Comparison of ENCODE assay signal across 22 cellular contexts in genomic region chr16:21185659-21186325, GRCh38. TPM values are rescaled to one million over a fixed set of nuclear protein-coding genes. Genes with fewer than 3 reads are reported as not detected.
DNase-seq lines count a peak whose midpoint lies in the region; ATAC-seq, FAIRE-seq and TF ChIP-seq lines count a peak whose summit lies in the region.
"Had no signal": no experiment of that assay in that cellular context is flagged by ENCODE, and none has a peak within 500 bp of the region (broad histone marks: within the 10 kb centered on the region; RNA-seq: fewer than 3 reads in every experiment).

No MANE protein-coding gene starts in this region.

- 68 to 72% methylated on average over 3 to 12 of the region's 12 CpGs for WGBS in transverse colon (ENCODE audit: low coverage in 1 of 2), 2 donors

- TF ChIP-seq CTCF in astrocyte (IDR thresholded peaks at IDR 0.05; ENCODE audit: insufficient read depth, low read depth, low read length) (no peak), mucosa of descending colon (IDR thresholded peaks at IDR 0.05) (no peak), transverse colon (IDR thresholded peaks at IDR 0.05) (no peak)

- no peak for TF ChIP-seq EP300 in transverse colon (IDR thresholded peaks at IDR 0.05; ENCODE audit: low read depth)

- H3K4me3 Mint-ChIP-seq in activated naive CD4-positive, alpha-beta T cell treated with anti-CD3 and anti-CD28 coated beads for 36 hours: no peak overlapping the region
- H3K4me3 Mint-ChIP-seq in astrocyte (ENCODE audit: unreplicated experiment): no peak overlapping the region
- H3K4me3 Mint-ChIP-seq: CD14-positive monocyte; CD8-positive, alpha-beta T cell; H9 had no signal

- H3K27ac ChIP-seq in astrocyte (ENCODE audit: low read depth, low read length) (no peak overlapping the region), transverse colon (no peak overlapping the region)
- H3K27ac ChIP-seq: 22Rv1, A549 had no signal

- no peaks in the 10 kb centered on the region for H3K27me3 Mint-ChIP-seq in activated naive CD4-positive, alpha-beta T cell treated with anti-CD3 and anti-CD28 coated beads for 36 hours (ENCODE audit: low read depth)
- no peaks in the 10 kb centered on the region for H3K27me3 Mint-ChIP-seq in astrocyte (ENCODE audit: low read depth, unreplicated experiment)

- intact Hi-C loops in activated naive CD4-positive, alpha-beta T cell treated with anti-CD3 and anti-CD28 coated beads for 36 hours (cut with micrococcal nuclease): loop anchor here (2.0 to 5.0 kb wide), 2 partner anchors 27 to 372 kb away; partner anchors contain the start of gene LDAF1
- intact Hi-C loops in mucosa of descending colon (cut with DNase I, micrococcal nuclease): no loop called here
- intact Hi-C loops in transverse colon (cut with DNase I; ENCODE audit: low total_unique reads): no loop called here
- intact Hi-C loops in Right ventricle myocardium superior (cut with DNase I): loop anchor here (10.0 kb wide), 1 partner anchor 369 kb away; no protein-coding TSS in a partner anchor

- no peaks in the 10 kb centered on the region for H3K36me3 ChIP-seq in astrocyte (ENCODE audit: insufficient read depth, low read length)
- H3K36me3 ChIP-seq in mucosa of descending colon (ENCODE audit: low read depth): no peaks in the 10 kb centered on the region
- H3K36me3 ChIP-seq in transverse colon: peaks cover 0 to 10% (median 4%) of the 10 kb centered on the region in 4 donors
- peaks cover 11% of the 10 kb centered on the region for H3K36me3 ChIP-seq in H7 (replicated peaks; ENCODE audit: control insufficient read depth, insufficient read depth, low read length)

- FAIRE-seq in astrocyte (lab: Jason Lieb, UNC): no peak
- FAIRE-seq: A549, GM12878 had no signal

- no peak for TF ChIP-seq POLR2A in transverse colon (IDR thresholded peaks at IDR 0.05)

- CTCF ChIA-PET in activated naive CD4-positive, alpha-beta T cell treated with anti-CD3 and anti-CD28 coated beads for 36 hours (lab: Charles Lee): interaction anchor here (0.7 to 1.4 kb wide), 2 partner anchors 14 to 1135 kb away, joined by 3 to 6 read pairs; no protein-coding TSS in a partner anchor

- H3K4me2 ChIP-seq in astrocyte (ENCODE audit: low read length): peak overlapping the region; percentile 35
- H3K4me2 ChIP-seq: A549 had no signal

- no peak for DNase-seq in activated naive CD4-positive, alpha-beta T cell treated with anti-CD3 and anti-CD28 coated beads, Interleukin-2, amount 50 U/mL, for 72 hours (ENCODE audit: low spot score in 2 of 2)
- DNase-seq in activated naive CD4-positive, alpha-beta T cell treated with anti-CD3 and anti-CD28 coated beads for 36 hours: no peak
- DNase-seq in astrocyte (ENCODE audit: low read depth): no peak
- peak in 2 of 3 donors; percentile 41 to 60 for DNase-seq in mucosa of descending colon
- DNase-seq in transverse colon: peak; percentile 21
- no peak for DNase-seq in Right ventricle myocardium superior
- DNase-seq in H7: no peak
- DNase-seq: AML-193; CD8-positive, alpha-beta T cell; COR-L47; DMS 273 treated with DMSO at 0.1 percent for 48 hours; DMS53; DND-41; EL; GOT3; H9 had no signal

- H3K4me1 Mint-ChIP-seq in activated naive CD4-positive, alpha-beta T cell treated with anti-CD3 and anti-CD28 coated beads for 36 hours (ENCODE audit: low read depth): peaks cover 16% of the 10 kb centered on the region
- peaks cover 14% of the 10 kb centered on the region for H3K4me1 Mint-ChIP-seq in astrocyte (ENCODE audit: low read depth, unreplicated experiment)

- peaks cover 12 to 25% of the 10 kb centered on the region in 2 donors for H3K9me3 Mint-ChIP-seq in activated naive CD4-positive, alpha-beta T cell treated with anti-CD3 and anti-CD28 coated beads, Interleukin-2, amount 50 U/mL, for 72 hours
- H3K9me3 Mint-ChIP-seq in activated naive CD4-positive, alpha-beta T cell treated with anti-CD3 and anti-CD28 coated beads for 36 hours: peaks cover 11% of the 10 kb centered on the region
- peaks cover 6% of the 10 kb centered on the region for H3K9me3 Mint-ChIP-seq in astrocyte (ENCODE audit: unreplicated experiment)
- H3K9me3 Mint-ChIP-seq: CD8-positive, alpha-beta T cell had no signal

- ATAC-seq in activated naive CD4-positive, alpha-beta T cell treated with anti-CD3 and anti-CD28 coated beads, Interleukin-2, amount 50 U/mL, for 72 hours: no peak
- ATAC-seq in mucosa of descending colon (peak; percentile 43), Right ventricle myocardium superior (ENCODE audit: poor library complexity) (no peak), HG02973 (IDR thresholded peaks at IDR 0.05; ENCODE audit: unreplicated experiment) (no peak)
- ATAC-seq: A549; CD8-positive, alpha-beta T cell; GM12878 had no signal

- peaks cover 18 to 49% of the 10 kb centered on the region in 2 donors for H3K36me3 Mint-ChIP-seq in activated naive CD4-positive, alpha-beta T cell treated with anti-CD3 and anti-CD28 coated beads, Interleukin-2, amount 50 U/mL, for 72 hours
- H3K36me3 Mint-ChIP-seq in activated naive CD4-positive, alpha-beta T cell treated with anti-CD3 and anti-CD28 coated beads for 36 hours (ENCODE audit: low read depth): peaks cover 18% of the 10 kb centered on the region
- H3K36me3 Mint-ChIP-seq in astrocyte (ENCODE audit: low read depth, unreplicated experiment): peaks cover 22% of the 10 kb centered on the region

- in situ Hi-C loops in transverse colon (cut with MboI; ENCODE audit: low pct_ligation_motif_present in 1 of 4, low pct_unique_long_range_greater_than_20kb in 1 of 4, low sequenced_read_pairs in 3 of 4): loop anchor here (10.0 to 25.0 kb wide), 5 partner anchors 79 to 1127 kb away; partner anchors contain the start of gene CRYM (in 3 of the 4)

- H4K20me1 ChIP-seq in astrocyte (ENCODE audit: insufficient read depth, low read length): no peaks in the 10 kb centered on the region

- H2AFZ ChIP-seq in astrocyte (ENCODE audit: low read depth, low read length): no peak overlapping the region

- H3K79me2 ChIP-seq in astrocyte (ENCODE audit: insufficient read depth, low read length): no peaks in the 10 kb centered on the region

- peaks cover 10% of the 10 kb centered on the region for H3K4me1 ChIP-seq in astrocyte (ENCODE audit: insufficient read depth, low read length)
- peaks cover 8% of the 10 kb centered on the region for H3K4me1 ChIP-seq in mucosa of descending colon (ENCODE audit: low read depth)
- peaks cover 3 to 11% (median 6%) of the 10 kb centered on the region in 4 donors for H3K4me1 ChIP-seq in transverse colon

- no peak overlapping the region for H3K9ac ChIP-seq in astrocyte (ENCODE audit: low read length)

- no peak overlapping the region for H3K4me3 ChIP-seq in astrocyte (ENCODE audit: insufficient read depth, low read depth, low read length)
- H3K4me3 ChIP-seq in mucosa of descending colon: no peak overlapping the region
- H3K4me3 ChIP-seq in transverse colon: no peak overlapping the region
- no peak overlapping the region for H3K4me3 ChIP-seq in H7 (ENCODE audit: insufficient read depth, low read depth, low read length)
- H3K4me3 ChIP-seq: A549, GM12878 had no signal

- H3K9me3 ChIP-seq in astrocyte (ENCODE audit: insufficient read depth, low read depth, low read length) (no peaks in the 10 kb centered on the region), mucosa of descending colon (no peaks in the 10 kb centered on the region), transverse colon (no peaks in the 10 kb centered on the region)

- peak overlapping the region; percentile 33 to 72 for H3K27ac Mint-ChIP-seq in activated naive CD4-positive, alpha-beta T cell treated with anti-CD3 and anti-CD28 coated beads, Interleukin-2, amount 50 U/mL, for 72 hours
- H3K27ac Mint-ChIP-seq in activated naive CD4-positive, alpha-beta T cell treated with anti-CD3 and anti-CD28 coated beads for 36 hours: no peak overlapping the region
- no peak overlapping the region for H3K27ac Mint-ChIP-seq in astrocyte (ENCODE audit: unreplicated experiment)
- H3K27ac Mint-ChIP-seq: CD8-positive, alpha-beta T cell had no signal

- H3K27me3 ChIP-seq in astrocyte (ENCODE audit: insufficient read depth, low read length) (no peaks in the 10 kb centered on the region), transverse colon (no peaks in the 10 kb centered on the region), H7 (ENCODE audit: control insufficient read depth, insufficient read depth, low read length) (no peaks in the 10 kb centered on the region; the same call in none of the 2 replicates)

RNA-seq across cellular contexts. Expression of gene ZP2, which starts 25.6 kb away (rescaled TPM):
- not detected for total RNA-seq in activated naive CD4-positive, alpha-beta T cell treated with anti-CD3 and anti-CD28 coated beads, Interleukin-2, amount 50 U/mL, for 72 hours
- not detected for total RNA-seq in activated naive CD4-positive, alpha-beta T cell treated with anti-CD3 and anti-CD28 coated beads for 36 hours
- not detected in 2 replicates for total RNA-seq in astrocyte
- under 1 TPM in 1 of 3 donors, not detected in 2; 0.20 TPM for total RNA-seq in mucosa of descending colon
- under 1 TPM in 1 of 4 donors, not detected in 3; 0.27 TPM for total RNA-seq in transverse colon
- total RNA-seq in Right ventricle myocardium superior: not detected
- total RNA-seq in H7 (2014; rRNA removed; shearing (Covaris generic)): not detected in 2 replicates
- total RNA-seq: CD8-positive, alpha-beta T cell; G401; H9 had no signal

RNA-seq across cellular contexts. Expression of gene LDAF1, which starts 27.3 kb away (rescaled TPM):
- total RNA-seq in activated naive CD4-positive, alpha-beta T cell treated with anti-CD3 and anti-CD28 coated beads, Interleukin-2, amount 50 U/mL, for 72 hours: 10 to 100 TPM; 15.3 to 33.6 TPM
- 10 to 100 TPM; 13.3 to 14.5 TPM for total RNA-seq in activated naive CD4-positive, alpha-beta T cell treated with anti-CD3 and anti-CD28 coated beads for 36 hours
- total RNA-seq in astrocyte (38.6 and 41.0 TPM in 2 replicates), mucosa of descending colon (10 to 100 TPM; 34.3 to 66.6 (median 37.5) TPM), transverse colon (10 to 100 TPM; 23.6 to 71.0 (median 59.3) TPM), Right ventricle myocardium superior (148 TPM)
- total RNA-seq in H7 (2014; rRNA removed; shearing (Covaris generic)): 25.5 and 27.3 TPM in 2 replicates

RNA-seq across cellular contexts. Expression of gene DNAH3, which starts 35.1 kb away (rescaled TPM):
- not detected for total RNA-seq in activated naive CD4-positive, alpha-beta T cell treated with anti-CD3 and anti-CD28 coated beads, Interleukin-2, amount 50 U/mL, for 72 hours
- not detected for total RNA-seq in activated naive CD4-positive, alpha-beta T cell treated with anti-CD3 and anti-CD28 coated beads for 36 hours
- total RNA-seq in astrocyte (not detected in 2 replicates), mucosa of descending colon (1 to 10 TPM; 2.2 to 6.4 (median 2.9) TPM), transverse colon (10 to 100 TPM in 1 of 4 donors, 1 to 10 TPM in 3; 1.1 to 28.7 (median 5.5) TPM), Right ventricle myocardium superior (0.89 TPM)
- total RNA-seq in H7 (2014; rRNA removed; shearing (Covaris generic)): 0.90 and 1.0 TPM in 2 replicates
- total RNA-seq: CD8-positive, alpha-beta T cell; G401 had no signal

RNA-seq across cellular contexts. Expression of gene ANKS4B, which starts 47.7 kb away (rescaled TPM):
- total RNA-seq in activated naive CD4-positive, alpha-beta T cell treated with anti-CD3 and anti-CD28 coated beads, Interleukin-2, amount 50 U/mL, for 72 hours: not detected
- under 1 TPM in 1 of 2 experiments, not detected in 1; 0.05 TPM for total RNA-seq in activated naive CD4-positive, alpha-beta T cell treated with anti-CD3 and anti-CD28 coated beads for 36 hours
- not detected in 2 replicates for total RNA-seq in astrocyte
- 10 to 100 TPM; 20.9 to 55.3 (median 46.2) TPM for total RNA-seq in mucosa of descending colon
- 10 to 100 TPM; 27.7 to 70.2 (median 41.4) TPM for total RNA-seq in transverse colon
- not detected for total RNA-seq in Right ventricle myocardium superior
- total RNA-seq in H7 (2014; rRNA removed; shearing (Covaris generic)): not detected in 2 replicates
- total RNA-seq: CD8-positive, alpha-beta T cell; G401 had no signal

Comparison
In these comparisons a context has a peak if more than half of its experiments do, and no peak if none do; other contexts are left out.
1. H3K27ac Mint-ChIP-seq: peak in activated naive CD4-positive, alpha-beta T cell treated with anti-CD3 and anti-CD28 coated beads, Interleukin-2, amount 50 U/mL, for 72 hours (2 of 2); none in activated naive CD4-positive, alpha-beta T cell treated with anti-CD3 and anti-CD28 coated beads for 36 hours (single experiment) and astrocyte (single experiment).
2. DNase-seq: peak in mucosa of descending colon (2 of 3) and transverse colon (single experiment); none in activated naive CD4-positive, alpha-beta T cell treated with anti-CD3 and anti-CD28 coated beads, Interleukin-2, amount 50 U/mL, for 72 hours (0 of 2), activated naive CD4-positive, alpha-beta T cell treated with anti-CD3 and anti-CD28 coated beads for 36 hours (single experiment), astrocyte (single experiment), Right ventricle myocardium superior (single experiment) and H7 (single experiment).
3. intact Hi-C loops: an anchor here in activated naive CD4-positive, alpha-beta T cell treated with anti-CD3 and anti-CD28 coated beads for 36 hours (2.0 to 5.0 kb wide) and Right ventricle myocardium superior (10.0 kb wide); none called in mucosa of descending colon and transverse colon.